8 cellular contexts compared by ENCODE assay signal in the genomic region with DNA sequence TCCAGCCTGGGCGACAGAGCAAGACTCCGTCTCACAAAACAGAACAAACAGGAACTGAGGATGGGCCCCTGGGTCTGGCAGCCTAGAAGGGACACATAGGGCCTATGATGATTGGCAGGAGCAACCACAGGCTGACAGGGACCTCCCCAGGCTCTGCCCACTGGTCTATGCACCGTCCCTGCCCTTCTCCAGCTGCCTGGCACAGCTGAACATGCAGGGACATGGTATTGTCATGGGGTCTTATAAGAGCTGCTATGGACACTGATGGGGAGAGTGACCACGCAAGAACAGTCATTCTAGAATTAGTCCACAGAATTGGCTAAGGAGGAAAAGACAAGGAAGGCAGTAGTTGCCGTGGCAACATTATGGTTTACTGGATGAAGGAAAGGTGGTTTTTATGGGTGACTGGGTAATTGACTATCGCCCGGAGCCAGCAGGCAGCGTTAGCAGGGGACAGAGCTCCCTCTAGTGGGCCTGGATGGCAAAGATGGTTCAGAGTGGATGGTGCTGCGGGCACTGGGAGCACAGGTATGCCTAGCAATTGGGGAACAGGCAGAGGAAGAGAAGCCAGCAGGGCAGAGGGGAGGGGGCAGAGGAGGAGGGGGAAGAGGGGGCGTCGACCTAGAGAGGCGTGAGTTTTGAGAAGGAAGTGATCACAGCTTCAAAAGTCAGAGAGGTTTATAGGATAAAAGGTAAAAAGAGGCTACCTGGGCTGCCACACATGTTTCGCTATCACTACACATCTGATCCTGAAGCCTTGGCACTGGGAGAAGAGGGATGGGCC. TPM values are rescaled to one million over a fixed set of nuclear protein-coding genes. Genes with fewer than 3 reads are reported as not detected.
DNase-seq lines count a peak whose midpoint lies in the region; ATAC-seq and TF ChIP-seq lines count a peak whose summit lies in the region.

No MANE protein-coding gene starts in this region.

- ATAC-seq in GM18907 (IDR thresholded peaks at IDR 0.05; ENCODE audit: unreplicated experiment), result peak; percentile 72
- ATAC-seq in HG03520 (IDR thresholded peaks at IDR 0.05; ENCODE audit: unreplicated experiment), result peak; percentile 61

- intact Hi-C loops in activated CD4-positive, alpha-beta T cell treated with anti-CD3 and anti-CD28 coated beads, Interleukin-2, amount 10 ng/mL, durations not matched to agents 24 days and 14 days (cut with micrococcal nuclease), result loop anchor here (2.0 to 5.0 kb wide), 2 partner anchors 110 to 181 kb away; a partner anchor contains a TSS

- H3K27ac Mint-ChIP-seq in activated CD4-positive, alpha-beta T cell treated with anti-CD3 and anti-CD28 coated beads, Interleukin-2, amount 10 ng/mL, durations not matched to agents 24 days and 14 days, result no peak overlapping the region

- H3K4me3 Mint-ChIP-seq in activated CD4-positive, alpha-beta T cell treated with anti-CD3 and anti-CD28 coated beads, Interleukin-2, amount 10 ng/mL, durations not matched to agents 24 days and 14 days, result no peak overlapping the region

- peaks cover 18% of the 10 kb centered on the region for H3K27me3 Mint-ChIP-seq in activated CD4-positive, alpha-beta T cell treated with anti-CD3 and anti-CD28 coated beads, Interleukin-2, amount 10 ng/mL, durations not matched to agents 24 days and 14 days

- no peak overlapping the region for H3K4me3 ChIP-seq in AG09309 (ENCODE audit: control insufficient read depth, low read depth, low read length)

- H3K36me3 Mint-ChIP-seq in activated CD4-positive, alpha-beta T cell treated with anti-CD3 and anti-CD28 coated beads, Interleukin-2, amount 10 ng/mL, durations not matched to agents 24 days and 14 days (ENCODE audit: low read depth), result no peaks in the 10 kb centered on the region

- no peaks in the 10 kb centered on the region for H3K9me3 Mint-ChIP-seq in activated CD4-positive, alpha-beta T cell treated with anti-CD3 and anti-CD28 coated beads, Interleukin-2, amount 10 ng/mL, durations not matched to agents 24 days and 14 days

- DNase-seq in AG09309 (ENCODE audit: low read depth), result no peak
- peak; percentile 44 for DNase-seq in NCI-H774 (lab: John Stamatoyannopoulos, UW)
- DNase-seq in activated CD4-positive, alpha-beta T cell treated with anti-CD3 and anti-CD28 coated beads, Interleukin-2, amount 10 ng/mL, durations not matched to agents 24 days and 14 days, result peak; percentile 95
- peak; percentile 57 for DNase-seq in dedifferentiated amniotic fluid mesenchymal stem cell (ENCODE audit: extremely low spot score)
- DNase-seq in medulla oblongata (ENCODE audit: extremely low spot score), result peak; percentile 81
- DNase-seq in stimulated activated CD8-positive, alpha-beta memory T cell treated with anti-CD3 and anti-CD28 coated beads, Interleukin-15, amount 100 ng/mL, for 48 hours (ENCODE audit: low read depth in 2 of 2), result peak; percentile 61 to 68

- peak; percentile 98 for TF ChIP-seq CTCF in AG09309 (IDR thresholded peaks at IDR 0.05; ENCODE audit: control insufficient read depth, insufficient read depth, low read depth, low read length, missing control alignments)

- H3K4me1 Mint-ChIP-seq in activated CD4-positive, alpha-beta T cell treated with anti-CD3 and anti-CD28 coated beads, Interleukin-2, amount 10 ng/mL, durations not matched to agents 24 days and 14 days, result peaks cover 7% of the 10 kb centered on the region

RNA-seq across cellular contexts. Expression of a gene that starts 7.8 kb away (rescaled TPM):
- 41.1 and 44.5 TPM in 2 replicates for total RNA-seq in activated CD4-positive, alpha-beta T cell treated with anti-CD3 and anti-CD28 coated beads, Interleukin-2, amount 10 ng/mL, durations not matched to agents 24 days and 14 days

RNA-seq across cellular contexts. Expression of a gene that starts 49.4 kb away (rescaled TPM):
- 0.33 and 0.45 TPM in 2 replicates for total RNA-seq in activated CD4-positive, alpha-beta T cell treated with anti-CD3 and anti-CD28 coated beads, Interleukin-2, amount 10 ng/mL, durations not matched to agents 24 days and 14 days

RNA-seq across cellular contexts. Expression of a gene that starts 57.6 kb away (rescaled TPM):
- not detected in 2 replicates for total RNA-seq in activated CD4-positive, alpha-beta T cell treated with anti-CD3 and anti-CD28 coated beads, Interleukin-2, amount 10 ng/mL, durations not matched to agents 24 days and 14 days
